ENCODE assay signal across 18 cellular contexts in genomic region chr20:59022754-59023153, GRCh38. TPM values are rescaled to one million over a fixed set of nuclear protein-coding genes. Genes with fewer than 3 reads are reported as not detected.
DNase-seq lines count a peak whose midpoint lies in the region; ATAC-seq and TF ChIP-seq lines count a peak whose summit lies in the region.
"Had no signal": no experiment of that assay in that cellular context is flagged by ENCODE, and none has a peak within 500 bp of the region (broad histone marks: within the 10 kb centered on the region; RNA-seq: fewer than 3 reads in every experiment).

No MANE protein-coding gene starts in this region.

- H3K4me3 Mint-ChIP-seq in activated T-cell treated with anti-CD3 and anti-CD28 coated beads, Interleukin-2, amount 50 U/mL, for 72 hours, result no peak overlapping the region
- H3K4me3 Mint-ChIP-seq in nephron progenitor cell, result no peak overlapping the region
- H3K4me3 Mint-ChIP-seq in stimulated activated naive B cell treated with anti-CD40 and anti-IgM and Interleukin-4, amounts not matched to agents 10 μg/mL and 1 μg/mL and 100 μg/mL, for 72 hours, result no peak overlapping the region
- no peak overlapping the region for H3K4me3 Mint-ChIP-seq in stimulated activated naive CD8-positive, alpha-beta T cell treated with anti-CD3 and anti-CD28 coated beads, Interleukin-15, amount 100 ng/mL, for 72 hours
- H3K4me3 Mint-ChIP-seq: CD14-positive monocyte had no signal

- H3K27ac ChIP-seq in SK-N-MC, result peak overlapping the region; percentile 36; the same call in 1 of the 2 replicates
- no peak overlapping the region for H3K27ac ChIP-seq in foreskin keratinocyte

- peaks cover 55% of the 10 kb centered on the region for H3K36me3 ChIP-seq in SK-N-MC (ENCODE audit: insufficient read depth, low read length)

- no peaks in the 10 kb centered on the region for H3K27me3 ChIP-seq in foreskin keratinocyte

- no peak overlapping the region for H3K4me3 ChIP-seq in SK-N-MC

- TF ChIP-seq CTCF in nephron progenitor cell (IDR thresholded peaks at IDR 0.05) (no peak), foreskin keratinocyte (conservative IDR thresholded peaks at IDR 0.05) (no peak)

- DNase-seq in activated T-cell treated with anti-CD3 and anti-CD28 coated beads, Interleukin-2, amount 50 U/mL, for 48 hours, result peak; percentile 6 to 11
- no peak for DNase-seq in activated T-cell treated with anti-CD3 and anti-CD28 coated beads, Interleukin-2, amount 50 U/mL, for 72 hours
- no peak for DNase-seq in SK-N-MC (ENCODE audit: low read depth, low spot score)
- no peak for DNase-seq in nephron progenitor cell
- no peak for DNase-seq in stimulated activated naive B cell treated with anti-CD40 and anti-IgM and Interleukin-4, amounts not matched to agents 10 μg/mL and 1 μg/mL and 100 μg/mL, for 72 hours
- no peak for DNase-seq in foreskin keratinocyte
- no peak for DNase-seq in D341Med (ENCODE audit: low spot score)
- DNase-seq in stimulated activated naive CD8-positive, alpha-beta T cell treated with anti-CD3 and anti-CD28 coated beads, Interleukin-15, amount 100 ng/mL, for 72 hours, result no peak
- DNase-seq: COR-L47; DMS53; HCEC 1CT; NCI-H1436; NCI-H226; NCI-H69; NK-92 treated with Interleukin-12 subunit alpha and Interleukin-12 subunit beta, amount 100 ng/mL, for 24 hours; PC-3 had no signal

- no peaks in the 10 kb centered on the region for H3K27me3 Mint-ChIP-seq in activated T-cell treated with anti-CD3 and anti-CD28 coated beads, Interleukin-2, amount 50 U/mL, for 72 hours (ENCODE audit: low read depth)
- H3K27me3 Mint-ChIP-seq in nephron progenitor cell (ENCODE audit: low read depth, poor library complexity), result peaks cover 3% of the 10 kb centered on the region
- H3K27me3 Mint-ChIP-seq in stimulated activated naive B cell treated with anti-CD40 and anti-IgM and Interleukin-4, amounts not matched to agents 10 μg/mL and 1 μg/mL and 100 μg/mL, for 72 hours, result no peaks in the 10 kb centered on the region
- H3K27me3 Mint-ChIP-seq in stimulated activated naive CD8-positive, alpha-beta T cell treated with anti-CD3 and anti-CD28 coated beads, Interleukin-15, amount 100 ng/mL, for 72 hours, result no peaks in the 10 kb centered on the region

- H3K9me3 ChIP-seq in SK-N-MC (ENCODE audit: low read depth, low read length), result no peaks in the 10 kb centered on the region

- ATAC-seq in activated T-cell treated with anti-CD3 and anti-CD28 coated beads, Interleukin-2, amount 50 U/mL, for 72 hours (replicated peaks in 1 of 2), result no peak
- no peak for ATAC-seq in stimulated activated naive B cell treated with anti-CD40 and anti-IgM and Interleukin-4, amounts not matched to agents 10 μg/mL and 1 μg/mL and 100 μg/mL, for 72 hours (replicated peaks)
- no peak for ATAC-seq in foreskin keratinocyte
- ATAC-seq in stimulated activated naive CD8-positive, alpha-beta T cell treated with anti-CD3 and anti-CD28 coated beads, Interleukin-15, amount 100 ng/mL, for 72 hours, result no peak
- ATAC-seq: PC-3 had no signal

- H3K9ac ChIP-seq in SK-N-MC (ENCODE audit: insufficient read length), result no peak overlapping the region

- peaks cover 31% of the 10 kb centered on the region for H3K4me1 Mint-ChIP-seq in activated T-cell treated with anti-CD3 and anti-CD28 coated beads, Interleukin-2, amount 50 U/mL, for 72 hours (ENCODE audit: low read depth)
- H3K4me1 Mint-ChIP-seq in nephron progenitor cell, result peaks cover 36% of the 10 kb centered on the region
- H3K4me1 Mint-ChIP-seq in stimulated activated naive B cell treated with anti-CD40 and anti-IgM and Interleukin-4, amounts not matched to agents 10 μg/mL and 1 μg/mL and 100 μg/mL, for 72 hours, result peaks cover 22 to 45% of the 10 kb centered on the region in 2 donors
- H3K4me1 Mint-ChIP-seq in stimulated activated naive CD8-positive, alpha-beta T cell treated with anti-CD3 and anti-CD28 coated beads, Interleukin-15, amount 100 ng/mL, for 72 hours, result peaks cover 26% of the 10 kb centered on the region

- no peaks in the 10 kb centered on the region for H3K9me3 Mint-ChIP-seq in activated T-cell treated with anti-CD3 and anti-CD28 coated beads, Interleukin-2, amount 50 U/mL, for 72 hours
- H3K9me3 Mint-ChIP-seq in nephron progenitor cell, result no peaks in the 10 kb centered on the region
- H3K9me3 Mint-ChIP-seq in stimulated activated naive B cell treated with anti-CD40 and anti-IgM and Interleukin-4, amounts not matched to agents 10 μg/mL and 1 μg/mL and 100 μg/mL, for 72 hours, result no peaks in the 10 kb centered on the region
- no peaks in the 10 kb centered on the region for H3K9me3 Mint-ChIP-seq in stimulated activated naive CD8-positive, alpha-beta T cell treated with anti-CD3 and anti-CD28 coated beads, Interleukin-15, amount 100 ng/mL, for 72 hours
- H3K9me3 Mint-ChIP-seq: CD14-positive monocyte had no signal

- H3K36me3 Mint-ChIP-seq in activated T-cell treated with anti-CD3 and anti-CD28 coated beads, Interleukin-2, amount 50 U/mL, for 72 hours (ENCODE audit: insufficient read depth in 2 of 2), result peaks cover 2 to 23% of the 10 kb centered on the region in 2 donors
- peaks cover 48% of the 10 kb centered on the region for H3K36me3 Mint-ChIP-seq in nephron progenitor cell (ENCODE audit: low read depth)
- H3K36me3 Mint-ChIP-seq in stimulated activated naive B cell treated with anti-CD40 and anti-IgM and Interleukin-4, amounts not matched to agents 10 μg/mL and 1 μg/mL and 100 μg/mL, for 72 hours, result peaks cover 41 to 62% of the 10 kb centered on the region in 2 donors

- no peak overlapping the region for H3K27ac Mint-ChIP-seq in activated T-cell treated with anti-CD3 and anti-CD28 coated beads, Interleukin-2, amount 50 U/mL, for 72 hours
- peak overlapping the region; percentile 69 for H3K27ac Mint-ChIP-seq in nephron progenitor cell
- H3K27ac Mint-ChIP-seq in stimulated activated naive B cell treated with anti-CD40 and anti-IgM and Interleukin-4, amounts not matched to agents 10 μg/mL and 1 μg/mL and 100 μg/mL, for 72 hours, result peak overlapping the region; percentile 26
- no peak overlapping the region for H3K27ac Mint-ChIP-seq in stimulated activated naive CD8-positive, alpha-beta T cell treated with anti-CD3 and anti-CD28 coated beads, Interleukin-15, amount 100 ng/mL, for 72 hours

- H3K4me1 ChIP-seq in foreskin keratinocyte, result peaks cover 16% of the 10 kb centered on the region

RNA-seq across cellular contexts. Expression of gene TUBB1, which starts 3.5 kb away (rescaled TPM):
- not detected for total RNA-seq in activated T-cell treated with anti-CD3 and anti-CD28 coated beads, Interleukin-2, amount 50 U/mL, for 72 hours
- not detected in 2 replicates for total RNA-seq in foreskin keratinocyte
- polyA plus RNA-seq in foreskin keratinocyte, result not detected in 2 replicates
- total RNA-seq: A673, PC-3 had no signal

RNA-seq across cellular contexts. Expression of gene ATP5F1E, which starts 9.4 kb away (rescaled TPM):
- total RNA-seq in activated T-cell treated with anti-CD3 and anti-CD28 coated beads, Interleukin-2, amount 50 U/mL, for 72 hours, result 10 to 100 TPM; 55.7 to 56.4 TPM
- 57.0 and 58.0 TPM in 2 replicates for total RNA-seq in foreskin keratinocyte
- 89.9 and 91.1 TPM in 2 replicates for polyA plus RNA-seq in foreskin keratinocyte

RNA-seq across cellular contexts. Expression of gene CTSZ, which starts 15.7 kb away (rescaled TPM):
- total RNA-seq in activated T-cell treated with anti-CD3 and anti-CD28 coated beads, Interleukin-2, amount 50 U/mL, for 72 hours, result 10 to 100 TPM; 44.5 to 51.6 TPM
- 123 and 140 TPM in 2 replicates for total RNA-seq in foreskin keratinocyte
- polyA plus RNA-seq in foreskin keratinocyte, result 195 and 213 TPM in 2 replicates

RNA-seq across cellular contexts. Expression of gene PRELID3B, which starts 19.8 kb away (rescaled TPM):
- 100 to 1,000 TPM; 168 to 181 TPM for total RNA-seq in activated T-cell treated with anti-CD3 and anti-CD28 coated beads, Interleukin-2, amount 50 U/mL, for 72 hours
- 83.8 and 90.7 TPM in 2 replicates for total RNA-seq in foreskin keratinocyte
- 39.6 and 49.8 TPM in 2 replicates for polyA plus RNA-seq in foreskin keratinocyte

RNA-seq across cellular contexts. Expression of gene NELFCD, which starts 41.7 kb away (rescaled TPM):
- total RNA-seq in activated T-cell treated with anti-CD3 and anti-CD28 coated beads, Interleukin-2, amount 50 U/mL, for 72 hours, result 10 to 100 TPM; 66.2 to 67.5 TPM
- total RNA-seq in foreskin keratinocyte, result 53.7 and 64.4 TPM in 2 replicates
- polyA plus RNA-seq in foreskin keratinocyte, result 45.9 and 51.7 TPM in 2 replicates

Comparison
In these comparisons a context has a peak if more than half of its experiments do, and no peak if none do; other contexts are left out.
1. DNase-seq: peak in activated T-cell treated with anti-CD3 and anti-CD28 coated beads, Interleukin-2, amount 50 U/mL, for 48 hours (2 of 2); none in activated T-cell treated with anti-CD3 and anti-CD28 coated beads, Interleukin-2, amount 50 U/mL, for 72 hours (0 of 2), SK-N-MC (single experiment), nephron progenitor cell (single experiment), stimulated activated naive B cell treated with anti-CD40 and anti-IgM and Interleukin-4, amounts not matched to agents 10 μg/mL and 1 μg/mL and 100 μg/mL, for 72 hours (single experiment), foreskin keratinocyte (0 of 2), D341Med (single experiment) and stimulated activated naive CD8-positive, alpha-beta T cell treated with anti-CD3 and anti-CD28 coated beads, Interleukin-15, amount 100 ng/mL, for 72 hours (0 of 2).
2. H3K27ac Mint-ChIP-seq: peak in nephron progenitor cell (single experiment) and stimulated activated naive B cell treated with anti-CD40 and anti-IgM and Interleukin-4, amounts not matched to agents 10 μg/mL and 1 μg/mL and 100 μg/mL, for 72 hours (single experiment); none in activated T-cell treated with anti-CD3 and anti-CD28 coated beads, Interleukin-2, amount 50 U/mL, for 72 hours (single experiment) and stimulated activated naive CD8-positive, alpha-beta T cell treated with anti-CD3 and anti-CD28 coated beads, Interleukin-15, amount 100 ng/mL, for 72 hours (0 of 2).